In the genomic region with DNA sequence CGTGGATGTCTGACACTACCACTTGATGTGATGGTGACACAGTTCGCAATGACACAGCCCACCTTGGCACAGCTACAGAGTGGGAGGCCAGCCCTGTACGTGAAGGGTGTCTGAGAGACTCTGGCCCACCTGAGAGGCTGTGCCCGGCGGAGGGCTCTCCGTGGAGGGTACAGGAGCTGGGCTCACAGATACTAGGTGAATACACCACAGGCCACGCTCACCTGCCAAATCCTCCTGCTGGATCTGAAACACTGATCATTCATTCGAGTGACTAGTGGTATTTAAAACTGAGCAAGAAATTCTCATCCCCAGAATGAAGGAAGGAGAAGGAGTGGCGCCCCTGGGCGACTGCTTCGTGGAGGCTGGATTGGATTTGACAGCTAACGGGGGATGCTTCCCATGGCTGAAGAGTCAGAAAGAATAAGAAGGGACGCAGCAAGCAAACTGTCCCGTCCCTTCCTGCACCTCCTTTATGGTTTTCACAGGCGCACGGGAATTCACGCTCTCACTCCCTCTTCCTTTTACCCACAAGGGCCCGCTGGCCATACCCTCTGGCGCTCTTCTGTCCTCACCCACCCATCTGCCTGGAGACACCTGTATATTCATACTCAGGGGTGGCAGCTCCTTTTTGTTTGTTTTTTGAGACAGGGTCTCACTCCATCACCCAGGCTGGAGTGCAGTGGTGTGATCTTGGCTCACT, we compare ENCODE assay signal across 29 cellular contexts. TPM values are rescaled to one million over a fixed set of nuclear protein-coding genes. Genes with fewer than 3 reads are reported as not detected.
A peak's percentile ranks its signal among the peaks of the same experiment; 100 is the strongest.
DNase-seq lines count a peak whose midpoint lies in the region; ATAC-seq and TF ChIP-seq lines count a peak whose summit lies in the region.
"Had no signal": no experiment of that assay in that cellular context is flagged by ENCODE, and none has a peak within 500 bp of the region (broad histone marks: within the 10 kb centered on the region; RNA-seq: fewer than 3 reads in every experiment).

No MANE protein-coding gene starts in this region.

- H3K9me3 ChIP-seq in hepatocyte (ENCODE audit: low read depth) = no peaks in the 10 kb centered on the region
- no peaks in the 10 kb centered on the region for H3K9me3 ChIP-seq in osteoblast (ENCODE audit: low read depth, low read length)
- H3K9me3 ChIP-seq in esophagus muscularis mucosa = no peaks in the 10 kb centered on the region
- H3K9me3 ChIP-seq: SJCRH30, thoracic aorta, vagina had no signal

- H3K4me1 Mint-ChIP-seq in natural killer cell treated with Interleukin-12 subunit alpha and Interleukin-12 subunit beta and Interleukin-15 and Interleukin-18, amount 100 ng/mL, for 72 hours (ENCODE audit: low read depth in 2 of 2) = peaks cover 0 to 14% of the 10 kb centered on the region in 2 donors
- peaks cover 0 to 16% of the 10 kb centered on the region in 2 donors for H3K4me1 Mint-ChIP-seq in natural killer cell
- H3K4me1 Mint-ChIP-seq: B cell; stimulated activated naive CD8-positive, alpha-beta T cell treated with anti-CD3 and anti-CD28 coated beads, Interleukin-15, amount 100 ng/mL, for 72 hours had no signal

- intact Hi-C loops in natural killer cell (cut with micrococcal nuclease) (no loop called here), esophagus muscularis mucosa (cut with DNase I) (no loop called here)

- no peaks in the 10 kb centered on the region for H3K27me3 Mint-ChIP-seq in natural killer cell treated with Interleukin-12 subunit alpha and Interleukin-12 subunit beta and Interleukin-15 and Interleukin-18, amount 100 ng/mL, for 72 hours
- H3K27me3 Mint-ChIP-seq in natural killer cell (ENCODE audit: low read depth in 2 of 2) = no peaks in the 10 kb centered on the region
- H3K27me3 Mint-ChIP-seq: B cell; CD4-positive, alpha-beta memory T cell; central memory CD8-positive, alpha-beta T cell; stimulated activated naive CD8-positive, alpha-beta T cell treated with anti-CD3 and anti-CD28 coated beads, Interleukin-15, amount 100 ng/mL, for 72 hours had no signal

- H3K27ac ChIP-seq in hepatocyte = no peak overlapping the region
- H3K27ac ChIP-seq in osteoblast (ENCODE audit: low read depth, low read length) = no peak overlapping the region
- H3K27ac ChIP-seq in esophagus muscularis mucosa (replicated peaks in 1 of 4) = no peak overlapping the region
- H3K27ac ChIP-seq: SJCRH30, thoracic aorta, vagina, WERI-Rb-1 had no signal

- DNase-seq in natural killer cell treated with Interleukin-12 subunit alpha and Interleukin-12 subunit beta and Interleukin-15 and Interleukin-18, amount 100 ng/mL, for 72 hours (ENCODE audit: low spot score) = peak; percentile 3
- DNase-seq in natural killer cell (no peak), hepatocyte (ENCODE audit: low spot score) (no peak), osteoblast (ENCODE audit: insufficient read length, low spot score, missing footprints) (peak; percentile 76), NCI-H524 (lab: John Stamatoyannopoulos, UW) (no peak), esophagus muscularis mucosa (ENCODE audit: extremely low spot score) (no peak), hypothalamus (lab: John Stamatoyannopoulos, UW) (no peak)
- DNase-seq: activated CD4-positive, alpha-beta T cell treated with anti-CD3 and anti-CD28 coated beads for 48 hours; activated CD8-positive, alpha-beta memory T cell treated with anti-CD3 and anti-CD28 coated beads for 24 hours; activated T-cell treated with anti-CD3 and anti-CD28 coated beads for 4 hours; CD4-positive, alpha-beta memory T cell; foreskin melanocyte; mesenchymal stem cell; MV-4-11; NCI-H1436; NCI-H345; nucleus accumbens; stimulated activated CD4-positive, alpha-beta T cell treated with anti-CD3 and anti-CD28 coated beads, Interleukin-1b, Interleukin-23, amount 100 ng/mL, for 48 hours; stimulated activated naive CD8-positive, alpha-beta T cell treated with anti-CD3 and anti-CD28 coated beads, Interleukin-15, amount 100 ng/mL, for 72 hours; SW 1271; T-helper 9 cell; WERI-Rb-1 had no signal

- H3K36me3 ChIP-seq in hepatocyte (replicated peaks; ENCODE audit: insufficient read depth, low read depth) (no peaks in the 10 kb centered on the region), osteoblast (ENCODE audit: insufficient read depth, low read length) (no peaks in the 10 kb centered on the region), esophagus muscularis mucosa (peaks cover 0 to 24% (median 9%) of the 10 kb centered on the region in 4 donors)
- H3K36me3 ChIP-seq: SJCRH30, thoracic aorta, vagina, WERI-Rb-1 had no signal

- H3K27me3 ChIP-seq in hepatocyte (no peaks in the 10 kb centered on the region), osteoblast (ENCODE audit: insufficient read depth, low read length) (no peaks in the 10 kb centered on the region), esophagus muscularis mucosa (no peaks in the 10 kb centered on the region)
- H3K27me3 ChIP-seq: SJCRH30, vagina had no signal

- TF ChIP-seq CTCF in natural killer cell (IDR thresholded peaks at IDR 0.05) (no peak), hepatocyte (IDR thresholded peaks at IDR 0.05; ENCODE audit: poor library complexity) (peak; percentile 3), osteoblast (IDR thresholded peaks at IDR 0.05; ENCODE audit: extremely low read depth, low read depth, low read length) (no peak), esophagus muscularis mucosa (IDR thresholded peaks at IDR 0.05) (no peak)

- H3K4me3 ChIP-seq in hepatocyte (no peak overlapping the region), osteoblast (ENCODE audit: insufficient read depth, low read length) (no peak overlapping the region), esophagus muscularis mucosa (no peak overlapping the region)
- H3K4me3 ChIP-seq: SJCRH30, smooth muscle cell, thoracic aorta, vagina had no signal

- H3K4me1 ChIP-seq in hepatocyte (ENCODE audit: insufficient read depth) (peaks cover 22% of the 10 kb centered on the region), osteoblast (ENCODE audit: insufficient read depth, low read length) (peaks cover 36% of the 10 kb centered on the region), esophagus muscularis mucosa (peaks cover 42 to 47% (median 45%) of the 10 kb centered on the region in 4 donors)

- no peaks in the 10 kb centered on the region for H3K36me3 Mint-ChIP-seq in natural killer cell treated with Interleukin-12 subunit alpha and Interleukin-12 subunit beta and Interleukin-15 and Interleukin-18, amount 100 ng/mL, for 72 hours
- H3K36me3 Mint-ChIP-seq in natural killer cell = no peaks in the 10 kb centered on the region
- H3K36me3 Mint-ChIP-seq: CD4-positive, alpha-beta memory T cell had no signal

- no peak for TF ChIP-seq POLR2A in esophagus muscularis mucosa (IDR thresholded peaks at IDR 0.05; ENCODE audit: low read depth)

- WGBS in hepatocyte (ENCODE audit: low lambda C conversion rate, missing lambda C conversion rate) = 87% methylated on average over 19 of the region's 19 CpGs
- 91% methylated on average over 13 of the region's 19 CpGs for WGBS in esophagus muscularis mucosa

- no peaks in the 10 kb centered on the region for H3K79me2 ChIP-seq in hepatocyte
- H3K79me2 ChIP-seq in osteoblast (ENCODE audit: insufficient read depth, low read length) = no peaks in the 10 kb centered on the region

- H3K4me3 Mint-ChIP-seq in natural killer cell treated with Interleukin-12 subunit alpha and Interleukin-12 subunit beta and Interleukin-15 and Interleukin-18, amount 100 ng/mL, for 72 hours = no peak overlapping the region
- no peak overlapping the region for H3K4me3 Mint-ChIP-seq in natural killer cell
- H3K4me3 Mint-ChIP-seq: B cell; CD4-positive, alpha-beta memory T cell; central memory CD8-positive, alpha-beta T cell; stimulated activated naive CD8-positive, alpha-beta T cell treated with anti-CD3 and anti-CD28 coated beads, Interleukin-15, amount 100 ng/mL, for 72 hours had no signal

- H2AFZ ChIP-seq in hepatocyte (no peak overlapping the region), osteoblast (ENCODE audit: low read length) (no peak overlapping the region)

- no peak for ATAC-seq in natural killer cell treated with Interleukin-12 subunit alpha and Interleukin-12 subunit beta and Interleukin-15 and Interleukin-18, amount 100 ng/mL, for 72 hours
- ATAC-seq in natural killer cell (no peak), HG02571 (IDR thresholded peaks at IDR 0.05; ENCODE audit: unreplicated experiment) (no peak)
- ATAC-seq: stimulated activated naive CD8-positive, alpha-beta T cell treated with anti-CD3 and anti-CD28 coated beads, Interleukin-15, amount 100 ng/mL, for 72 hours had no signal

- no peak for TF ChIP-seq EP300 in esophagus muscularis mucosa (IDR thresholded peaks at IDR 0.05)

- H3K4me2 ChIP-seq in hepatocyte = no peak overlapping the region
- H3K4me2 ChIP-seq in osteoblast (ENCODE audit: insufficient read depth, low read length) = no peak overlapping the region
- H3K4me2 ChIP-seq: smooth muscle cell had no signal

- no peaks in the 10 kb centered on the region for H3K9me2 ChIP-seq in hepatocyte (replicated peaks; ENCODE audit: insufficient read depth)

- H3K9me3 Mint-ChIP-seq in natural killer cell treated with Interleukin-12 subunit alpha and Interleukin-12 subunit beta and Interleukin-15 and Interleukin-18, amount 100 ng/mL, for 72 hours = no peaks in the 10 kb centered on the region
- H3K9me3 Mint-ChIP-seq in natural killer cell = no peaks in the 10 kb centered on the region
- H3K9me3 Mint-ChIP-seq: CD4-positive, alpha-beta memory T cell; central memory CD8-positive, alpha-beta T cell; stimulated activated naive CD8-positive, alpha-beta T cell treated with anti-CD3 and anti-CD28 coated beads, Interleukin-15, amount 100 ng/mL, for 72 hours had no signal

- no peaks in the 10 kb centered on the region for H4K20me1 ChIP-seq in hepatocyte (ENCODE audit: insufficient read depth, poor library complexity, severe bottlenecking)
- peaks cover 8% of the 10 kb centered on the region for H4K20me1 ChIP-seq in osteoblast (ENCODE audit: insufficient read depth, low read length)

- H3K27ac Mint-ChIP-seq in natural killer cell treated with Interleukin-12 subunit alpha and Interleukin-12 subunit beta and Interleukin-15 and Interleukin-18, amount 100 ng/mL, for 72 hours = no peak overlapping the region
- no peak overlapping the region for H3K27ac Mint-ChIP-seq in natural killer cell
- H3K27ac Mint-ChIP-seq: B cell; CD4-positive, alpha-beta memory T cell; stimulated activated naive CD8-positive, alpha-beta T cell treated with anti-CD3 and anti-CD28 coated beads, Interleukin-15, amount 100 ng/mL, for 72 hours had no signal

RNA-seq across cellular contexts. Expression of gene CEBPG, which starts 25.0 kb away (rescaled TPM):
- total RNA-seq in natural killer cell treated with Interleukin-12 subunit alpha and Interleukin-12 subunit beta and Interleukin-15 and Interleukin-18, amount 100 ng/mL, for 72 hours = 10 to 100 TPM; 26.3 to 29.2 TPM
- total RNA-seq in natural killer cell (10 to 100 TPM; 22.3 to 28.1 (median 23.9) TPM), hepatocyte (69.4 and 69.5 TPM in 2 replicates), osteoblast (31.5 and 35.5 TPM in 2 replicates), esophagus muscularis mucosa (10 to 100 TPM; 23.1 to 30.3 (median 28.5) TPM)
- 26.2 and 33.1 TPM in 2 replicates for polyA plus RNA-seq in hepatocyte

Comparison
In these comparisons a context has a peak if more than half of its experiments do, and no peak if none do; other contexts are left out.
1. DNase-seq: peak in natural killer cell treated with Interleukin-12 subunit alpha and Interleukin-12 subunit beta and Interleukin-15 and Interleukin-18, amount 100 ng/mL, for 72 hours (single experiment) and osteoblast (single experiment); none in natural killer cell (single experiment), hepatocyte (single experiment), NCI-H524 (0 of 2), esophagus muscularis mucosa (single experiment) and hypothalamus (0 of 51).